1 cellular context compared by ENCODE assay signal in genomic region chr1:52876843-52877242, GRCh38.
A peak's percentile ranks its signal among the peaks of the same experiment; 100 is the strongest.
TF ChIP-seq lines count a peak whose summit lies in the region.

No MANE protein-coding gene starts in this region.

TF ChIP-seq in WTC11, 78 proteins besides CTCF, POLR2A, EP300 and RAD21 (continued from another document):
- TF ChIP-seq, protein P1, sequence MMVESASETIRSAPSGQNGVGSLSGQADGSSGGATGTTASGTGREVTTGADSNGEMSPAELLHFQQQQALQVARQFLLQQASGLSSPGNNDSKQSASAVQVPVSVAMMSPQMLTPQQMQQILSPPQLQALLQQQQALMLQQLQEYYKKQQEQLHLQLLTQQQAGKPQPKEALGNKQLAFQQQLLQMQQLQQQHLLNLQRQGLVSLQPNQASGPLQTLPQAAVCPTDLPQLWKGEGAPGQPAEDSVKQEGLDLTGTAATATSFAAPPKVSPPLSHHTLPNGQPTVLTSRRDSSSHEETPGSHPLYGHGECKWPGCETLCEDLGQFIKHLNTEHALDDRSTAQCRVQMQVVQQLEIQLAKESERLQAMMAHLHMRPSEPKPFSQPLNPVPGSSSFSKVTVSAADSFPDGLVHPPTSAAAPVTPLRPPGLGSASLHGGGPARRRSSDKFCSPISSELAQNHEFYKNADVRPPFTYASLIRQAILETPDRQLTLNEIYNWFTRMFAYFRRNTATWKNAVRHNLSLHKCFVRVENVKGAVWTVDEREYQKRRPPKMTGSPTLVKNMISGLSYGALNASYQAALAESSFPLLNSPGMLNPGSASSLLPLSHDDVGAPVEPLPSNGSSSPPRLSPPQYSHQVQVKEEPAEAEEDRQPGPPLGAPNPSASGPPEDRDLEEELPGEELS (CRISPR knock-in tag; IDR thresholded peaks at IDR 0.05): no peak
- TF ChIP-seq, protein P2, sequence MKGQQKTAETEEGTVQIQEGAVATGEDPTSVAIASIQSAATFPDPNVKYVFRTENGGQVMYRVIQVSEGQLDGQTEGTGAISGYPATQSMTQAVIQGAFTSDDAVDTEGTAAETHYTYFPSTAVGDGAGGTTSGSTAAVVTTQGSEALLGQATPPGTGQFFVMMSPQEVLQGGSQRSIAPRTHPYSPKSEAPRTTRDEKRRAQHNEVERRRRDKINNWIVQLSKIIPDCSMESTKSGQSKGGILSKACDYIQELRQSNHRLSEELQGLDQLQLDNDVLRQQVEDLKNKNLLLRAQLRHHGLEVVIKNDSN (CRISPR knock-in tag; IDR thresholded peaks at IDR 0.05): peak; percentile 18; the same call in 1 of the 2 replicates
